22 cellular contexts compared by ENCODE assay signal in the genomic region with DNA sequence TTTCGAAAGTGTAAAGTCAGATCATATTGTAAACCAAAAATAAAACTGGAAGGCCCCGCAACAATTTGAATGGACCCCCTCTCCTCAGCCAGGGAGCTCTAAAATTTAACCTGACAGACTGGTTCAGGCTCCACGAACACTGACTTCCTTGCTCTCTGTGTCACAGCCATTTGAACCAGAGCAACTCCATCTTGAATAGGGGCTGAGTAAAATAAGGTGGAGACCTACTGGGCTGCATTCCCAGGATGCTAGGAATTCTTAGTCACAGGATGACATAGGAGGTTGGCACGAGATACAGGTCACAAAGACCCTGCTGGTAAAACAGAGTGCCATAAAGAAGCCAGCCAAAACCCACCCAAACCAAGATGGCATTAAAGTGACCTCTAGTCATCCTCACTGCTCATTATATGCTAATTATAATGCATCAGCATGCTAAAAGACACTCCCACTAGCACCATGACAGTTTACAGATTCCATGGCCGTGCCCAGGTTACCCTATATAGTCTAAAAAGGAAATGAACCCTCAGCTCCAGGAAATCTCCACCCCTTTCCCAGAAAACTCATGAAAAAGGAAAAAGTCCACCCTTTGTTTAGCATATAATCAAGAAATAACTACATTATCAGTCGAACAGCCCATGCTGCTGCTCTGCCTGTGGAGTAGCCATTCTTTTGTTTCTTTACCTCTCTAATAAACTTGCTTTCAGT. TPM values are rescaled to one million over a fixed set of nuclear protein-coding genes. Genes with fewer than 3 reads are reported as not detected.
A peak's percentile ranks its signal among the peaks of the same experiment; 100 is the strongest.
DNase-seq lines count a peak whose midpoint lies in the region; ATAC-seq and TF ChIP-seq lines count a peak whose summit lies in the region.
"Had no signal": no experiment of that assay in that cellular context is flagged by ENCODE, and none has a peak within 500 bp of the region (broad histone marks: within the 10 kb centered on the region; RNA-seq: fewer than 3 reads in every experiment).

No MANE protein-coding gene starts in this region.

- no peak overlapping the region for H2AK5ac ChIP-seq in neuronal stem cell (ENCODE audit: low read depth, low read length)

- no peak overlapping the region for H4K91ac ChIP-seq in neuronal stem cell (ENCODE audit: low read depth, low read length, poor library complexity)

- H3K23ac ChIP-seq in neuronal stem cell (ENCODE audit: low read depth, low read length, poor library complexity): no peak overlapping the region

- no peak overlapping the region for H2AFZ ChIP-seq in SK-N-SH (ENCODE audit: low read depth)
- H2AFZ ChIP-seq in neuronal stem cell (ENCODE audit: low read length): peak overlapping the region; percentile 59

- TF ChIP-seq RAD21 in SK-N-SH (IDR thresholded peaks at IDR 0.05; ENCODE audit: low read length): no peak

- H3K79me1 ChIP-seq in neuronal stem cell (ENCODE audit: low read depth, low read length): no peaks in the 10 kb centered on the region

- H2BK12ac ChIP-seq in neuronal stem cell (ENCODE audit: low read length): no peak overlapping the region

- TF ChIP-seq EP300 in SK-N-SH (IDR thresholded peaks at IDR 0.05; ENCODE audit: borderline replicate concordance in 1 of 2, low read depth in 1 of 2, low read length in 1 of 2): no peak

- no peaks in the 10 kb centered on the region for H3K9me3 ChIP-seq in SK-N-SH
- no peaks in the 10 kb centered on the region for H3K9me3 ChIP-seq in neuronal stem cell (replicated peaks in 1 of 2; ENCODE audit: control insufficient read depth in 2 of 2, insufficient read depth in 1 of 2, low read depth in 1 of 2, low read length in 2 of 2)
- H3K9me3 ChIP-seq: BE2C had no signal

- H2BK5ac ChIP-seq in neuronal stem cell (ENCODE audit: low read length): no peak overlapping the region

- H3F3A ChIP-seq in SK-N-SH (replicated peaks; ENCODE audit: insufficient read depth): no peaks in the 10 kb centered on the region

- H3K4ac ChIP-seq in neuronal stem cell (ENCODE audit: low read length): no peak overlapping the region

- H3K27me3 ChIP-seq in SK-N-SH (ENCODE audit: insufficient read depth) (no peaks in the 10 kb centered on the region), neuronal stem cell (ENCODE audit: control insufficient read depth in 3 of 3, insufficient read depth in 3 of 3, low read depth in 1 of 3, low read length in 3 of 3) (no peaks in the 10 kb centered on the region)
- H3K27me3 ChIP-seq: BE2C had no signal

- H4K20me1 ChIP-seq in SK-N-SH (ENCODE audit: insufficient read depth): no peaks in the 10 kb centered on the region

- H3K4me2 ChIP-seq in SK-N-SH (no peak overlapping the region), neuronal stem cell (ENCODE audit: insufficient read depth, low read length, poor library complexity, severe bottlenecking) (no peak overlapping the region)

- H3K36me3 ChIP-seq in SK-N-SH (replicated peaks in 1 of 2; ENCODE audit: control insufficient read depth in 1 of 2, insufficient read depth in 2 of 2, low read length in 1 of 2): peaks cover 17 to 34% of the 10 kb centered on the region in 2 experiments
- no peaks in the 10 kb centered on the region for H3K36me3 ChIP-seq in neuronal stem cell (replicated peaks in 1 of 2; ENCODE audit: control insufficient read depth in 2 of 2, insufficient read depth in 2 of 2, low read length in 2 of 2)

- H3K9me2 ChIP-seq in SK-N-SH: no peaks in the 10 kb centered on the region

- no peak for ATAC-seq in SK-N-SH treated with all-trans-retinoic acid at 6 μM for 48 hours
- no peak for ATAC-seq in activated CD4-positive, CD25-positive, alpha-beta regulatory T cell treated with anti-CD3 and anti-CD28 coated beads, Interleukin-2, amount 50 U/mL, for 24 hours
- ATAC-seq: effector memory CD8-positive, alpha-beta T cell; naive thymus-derived CD8-positive, alpha-beta T cell had no signal

- no peak for TF ChIP-seq CTCF in SK-N-SH (IDR thresholded peaks at IDR 0.05)
- TF ChIP-seq CTCF in cardiac fibroblast (IDR thresholded peaks at IDR 0.05; ENCODE audit: low read depth, low read length): no peak

- H3K4me3 ChIP-seq in SK-N-SH (ENCODE audit: low read depth in 2 of 2, low read length in 1 of 2): no peak overlapping the region
- no peak overlapping the region for H3K4me3 ChIP-seq in cardiac fibroblast (replicated peaks in 1 of 2; ENCODE audit: low read depth in 2 of 2, low read length in 2 of 2)
- no peak overlapping the region for H3K4me3 ChIP-seq in neuronal stem cell (ENCODE audit: low read length in 2 of 2)
- H3K4me3 ChIP-seq: skin epidermis had no signal

- H3K9ac ChIP-seq in SK-N-SH (no peak overlapping the region), neuronal stem cell (ENCODE audit: low read depth, low read length, poor library complexity) (no peak overlapping the region)

- H3K79me2 ChIP-seq in SK-N-SH (ENCODE audit: insufficient read depth): 0 out of 2 replicates have a peak, but pooled peaks cover 5% of the 10 kb centered on the region

- no peak overlapping the region for H3K18ac ChIP-seq in neuronal stem cell (ENCODE audit: low read length)

- POLR2A ChIA-PET in SK-N-SH (lab: Yijun Ruan, JAX): no interaction called here

- H4K8ac ChIP-seq in neuronal stem cell (ENCODE audit: low read depth, low read length): no peak overlapping the region

- H2BK120ac ChIP-seq in neuronal stem cell (ENCODE audit: low read depth, low read length): no peak overlapping the region

- H3K27ac ChIP-seq in SK-N-SH (ENCODE audit: low read depth in 2 of 2, low read length in 1 of 2) (no peak overlapping the region), neuronal stem cell (replicated peaks; ENCODE audit: low read length) (no peak overlapping the region)
- H3K27ac ChIP-seq: 22Rv1 had no signal

- no peak overlapping the region for H2BK15ac ChIP-seq in neuronal stem cell (ENCODE audit: low read length)

- H3K4me1 ChIP-seq in SK-N-SH (ENCODE audit: control insufficient read depth in 1 of 2, insufficient read depth in 2 of 2, low read depth in 1 of 2, low read length in 1 of 2) (peaks cover 0 to 8% of the 10 kb centered on the region in 2 experiments; a peak in 1 of 4 replicates), neuronal stem cell (ENCODE audit: control insufficient read depth in 2 of 2, insufficient read depth in 1 of 2, low read depth in 1 of 2, low read length in 2 of 2) (no peaks in the 10 kb centered on the region)
- H3K4me1 ChIP-seq: BE2C had no signal

- 86% methylated on average over 6 of the region's 6 CpGs for WGBS in SK-N-SH (ENCODE audit: low lambda C conversion rate)
- no CpG with 5 or more reads among the region's 6 CpGs for WGBS in neuronal stem cell (ENCODE audit: extremely low coverage in 2 of 2, insufficient read length in 2 of 2, insufficient replicate concordance in 1 of 2), 2 donors

- CTCF ChIA-PET in SK-N-SH (lab: Yijun Ruan, JAX): interaction anchor here (0.7 to 17.7 kb wide), 4 partner anchors 9 to 118 kb away, joined by 3 to 275 read pairs (median 6); no protein-coding TSS in a partner anchor

- DNase-seq in SK-N-SH (no peak), M059J (ENCODE audit: low read depth) (peak; percentile 33), cardiac fibroblast (ENCODE audit: low read depth in 2 of 2) (peak; percentile 33 to 46), neuronal stem cell (ENCODE audit: low spot score) (no peak), hepatic stellate cell (ENCODE audit: low spot score) (no peak), NCI-H2107 treated with DMSO at 0.1 percent for 48 hours (lab: John Stamatoyannopoulos, UW; ENCODE audit: unreplicated experiment) (no peak)
- DNase-seq: BE2C; Calu3; effector memory CD8-positive, alpha-beta T cell; H9; hypothalamus; islet precursor cell; mesenchymal stem cell; naive thymus-derived CD8-positive, alpha-beta T cell; NCI-H146; NCI-H748 treated with DMSO at 0.1 percent for 48 hours; stimulated activated CD4-positive, alpha-beta T cell treated with anti-CD3 and anti-CD28 coated beads, Interleukin-2, amount 100 ng/mL, for 48 hours had no signal

- no peak overlapping the region for H3K14ac ChIP-seq in neuronal stem cell (ENCODE audit: low read length)

TF ChIP-seq in SK-N-SH treated with all-trans-retinoic acid at 6 μM for 48 hours, 23 proteins besides CTCF, POLR2A, EP300 and RAD21 (continues in another document):
- TF ChIP-seq SNAI2 (CRISPR knock-in tag; IDR thresholded peaks at IDR 0.05): peak; percentile 90
- peak; percentile 50 for TF ChIP-seq ISL1 (CRISPR knock-in tag; IDR thresholded peaks at IDR 0.05)
- TF ChIP-seq TOX (CRISPR knock-in tag; IDR thresholded peaks at IDR 0.05; ENCODE audit: borderline replicate concordance): no peak

TF ChIP-seq in SK-N-SH, 30 proteins besides CTCF, POLR2A, EP300 and RAD21:
- no peak for TF ChIP-seq TAF1 (IDR thresholded peaks at IDR 0.05; ENCODE audit: borderline replicate concordance, low read depth, low read length)
- TF ChIP-seq YY1 (IDR thresholded peaks at IDR 0.05; ENCODE audit: low read depth): no peak
- TF ChIP-seq, protein P1, sequence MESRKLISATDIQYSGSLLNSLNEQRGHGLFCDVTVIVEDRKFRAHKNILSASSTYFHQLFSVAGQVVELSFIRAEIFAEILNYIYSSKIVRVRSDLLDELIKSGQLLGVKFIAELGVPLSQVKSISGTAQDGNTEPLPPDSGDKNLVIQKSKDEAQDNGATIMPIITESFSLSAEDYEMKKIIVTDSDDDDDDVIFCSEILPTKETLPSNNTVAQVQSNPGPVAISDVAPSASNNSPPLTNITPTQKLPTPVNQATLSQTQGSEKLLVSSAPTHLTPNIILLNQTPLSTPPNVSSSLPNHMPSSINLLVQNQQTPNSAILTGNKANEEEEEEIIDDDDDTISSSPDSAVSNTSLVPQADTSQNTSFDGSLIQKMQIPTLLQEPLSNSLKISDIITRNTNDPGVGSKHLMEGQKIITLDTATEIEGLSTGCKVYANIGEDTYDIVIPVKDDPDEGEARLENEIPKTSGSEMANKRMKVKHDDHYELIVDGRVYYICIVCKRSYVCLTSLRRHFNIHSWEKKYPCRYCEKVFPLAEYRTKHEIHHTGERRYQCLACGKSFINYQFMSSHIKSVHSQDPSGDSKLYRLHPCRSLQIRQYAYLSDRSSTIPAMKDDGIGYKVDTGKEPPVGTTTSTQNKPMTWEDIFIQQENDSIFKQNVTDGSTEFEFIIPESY (IDR thresholded peaks at IDR 0.05; ENCODE audit: borderline replicate concordance, low read depth): no peak
- no peak for TF ChIP-seq TEAD4 (IDR thresholded peaks at IDR 0.05; ENCODE audit: borderline replicate concordance, insufficient read depth)
- no peak for TF ChIP-seq GATA2 (CRISPR knock-in tag; IDR thresholded peaks at IDR 0.05)

RNA-seq across cellular contexts. Expression of a gene that starts 43.1 kb away (rescaled TPM):
- polyA plus RNA-seq in SK-N-SH (2012; rRNA removed): 4.1 and 5.0 TPM in 2 replicates
- polyA plus RNA-seq in SK-N-SH (2012; cell fraction: cytosol; rRNA removed): 4.9 and 5.8 TPM in 2 replicates
- polyA plus RNA-seq in SK-N-SH (2012; cell fraction: nucleus; rRNA removed): 6.7 and 9.5 TPM in 2 replicates
- total RNA-seq in M059J (2014; rRNA removed; shearing (Covaris generic)): 0.57 and 1.2 TPM in 2 replicates
- polyA plus RNA-seq in neuronal stem cell (2013, experiment 1 of 2): 15.0 TPM
- 14.3 TPM for polyA plus RNA-seq in neuronal stem cell (2013, experiment 2 of 2)

RNA-seq across cellular contexts. Expression of a gene that starts 57.9 kb away (rescaled TPM):
- 3.1 and 4.0 TPM in 2 replicates for polyA plus RNA-seq in SK-N-SH (2012; rRNA removed)
- polyA plus RNA-seq in SK-N-SH (2012; cell fraction: cytosol; rRNA removed): 4.5 and 5.0 TPM in 2 replicates
- polyA plus RNA-seq in SK-N-SH (2012; cell fraction: nucleus; rRNA removed): 5.8 and 8.2 TPM in 2 replicates
- 4.0 and 5.8 TPM in 2 replicates for total RNA-seq in M059J (2014; rRNA removed; shearing (Covaris generic))
- 1.5 TPM for polyA plus RNA-seq in neuronal stem cell (2013, experiment 1 of 2)
- polyA plus RNA-seq in neuronal stem cell (2013, experiment 2 of 2): 1.6 TPM
- total RNA-seq: activated T-helper 2 cell treated with anti-CD3 and anti-CD28 coated beads, Interferon-gamma antibody, Interleukin-2, Interleukin-4, amounts not matched to agents 10 μg/mL and 5 μg/mL and 100 μg/mL, durations not matched to agents 14 hours and 24 hours and 36 hours; naive thymus-derived CD8-positive, alpha-beta T cell had no signal

Comparison
In these comparisons a context has a peak if more than half of its experiments do, and no peak if none do; other contexts are left out.
1. DNase-seq: peak in M059J (single experiment) and cardiac fibroblast (2 of 2); none in SK-N-SH (single experiment), neuronal stem cell (single experiment), hepatic stellate cell (single experiment) and NCI-H2107 treated with DMSO at 0.1 percent for 48 hours (single experiment).